1 cellular context compared by ENCODE assay signal in the genomic region with DNA sequence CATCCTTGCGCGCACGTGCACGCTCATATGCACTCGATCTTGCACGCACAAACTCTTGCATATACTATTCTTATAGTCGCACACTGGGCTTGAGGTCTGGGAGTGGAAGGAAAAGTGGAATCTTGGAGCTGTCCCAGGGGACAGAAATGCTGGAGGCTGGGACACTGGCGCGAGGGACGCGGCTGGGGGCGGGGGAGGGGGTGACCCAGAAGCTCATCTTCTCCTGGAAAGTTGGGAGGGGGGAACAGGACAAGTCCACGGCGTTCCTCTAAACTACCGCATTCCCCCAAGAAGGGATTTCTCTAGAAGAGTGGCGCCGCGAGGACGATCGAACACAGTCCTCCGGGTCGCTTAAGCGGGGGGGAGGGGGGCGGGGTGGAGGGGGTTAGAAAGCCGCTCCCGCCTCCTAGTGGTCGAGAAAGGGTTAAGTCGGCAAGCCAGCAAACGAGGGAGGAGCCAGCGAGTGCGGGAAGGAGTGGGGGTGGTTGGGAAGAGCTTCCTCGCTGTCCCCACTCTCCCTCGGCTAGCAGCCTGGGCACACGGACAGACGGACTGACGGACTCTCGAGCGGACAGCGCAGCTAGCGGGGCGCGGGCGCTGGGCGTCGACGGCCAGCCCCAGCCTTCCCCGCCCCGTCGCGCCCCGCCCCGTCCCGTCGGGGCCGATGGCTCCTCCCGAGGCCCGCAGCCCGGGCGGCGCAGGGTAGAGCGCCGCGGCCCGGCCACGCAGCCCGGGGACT.
TF ChIP-seq lines count a peak whose summit lies in the region.

A gene (plus strand): TSS at position 512 of the 739 bp plus-strand sequence. CDS start 338 bp downstream, outside the sequence.

TF ChIP-seq in IMR-90, 13 proteins besides CTCF, POLR2A, EP300 and RAD21:
- no peak for TF ChIP-seq CHD1 (IDR thresholded peaks at IDR 0.05; ENCODE audit: low read depth, low read length)
- no peak for TF ChIP-seq CEBPB (IDR thresholded peaks at IDR 0.05; ENCODE audit: low read depth, low read length)
- no peak for TF ChIP-seq MAFK (IDR thresholded peaks at IDR 0.05; ENCODE audit: low read depth, low read length)
